In the genomic region with DNA sequence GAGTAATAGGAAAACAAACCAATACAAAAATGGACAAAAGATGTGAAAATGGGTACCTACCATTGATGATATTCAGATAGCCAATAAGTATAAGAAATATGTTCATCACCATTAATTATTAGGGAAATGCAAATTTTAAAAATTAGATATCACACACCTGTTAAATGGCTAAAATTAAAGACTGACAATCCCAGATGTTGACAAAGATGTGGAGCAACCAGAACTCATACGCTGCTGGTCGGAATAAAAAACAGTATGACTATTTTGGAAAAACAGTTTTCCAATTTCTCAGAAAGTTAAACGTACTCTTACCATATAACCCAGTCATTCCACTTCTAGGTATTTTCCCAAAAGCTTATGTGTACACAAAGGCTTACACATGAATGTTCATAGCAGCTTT, we compare ENCODE assay signal across 7 cellular contexts. TPM values are rescaled to one million over a fixed set of nuclear protein-coding genes. Genes with fewer than 3 reads are reported as not detected.
"Had no signal": no experiment of that assay in that cellular context is flagged by ENCODE, and none has a peak within 500 bp of the region (broad histone marks: within the 10 kb centered on the region; RNA-seq: fewer than 3 reads in every experiment).

No MANE protein-coding gene starts in this region.

- ATAC-seq: GM23338 had no signal

- DNase-seq: H9, HCEC 1CT had no signal

- H3K4me1 Mint-ChIP-seq: GM23338, H9 had no signal

- H3K27me3 Mint-ChIP-seq: IgD-negative memory B cell had no signal

- FAIRE-seq: H1, H54, HTR-8/SVneo had no signal

- H3K4me3 ChIP-seq: GM23338 had no signal

- H3K4me2 ChIP-seq: GM23338 had no signal

- H3K27ac Mint-ChIP-seq: GM23338, H9 had no signal

- H3K4me3 Mint-ChIP-seq: GM23338, H9, IgD-negative memory B cell had no signal

- H2AFZ ChIP-seq: GM23338 had no signal

RNA-seq across cellular contexts. Expression of a gene that starts 44.4 kb away (rescaled TPM):
- total RNA-seq: H1, H9 had no signal
